Comparison of ENCODE assay signal across 2 cellular contexts in the genomic region with DNA sequence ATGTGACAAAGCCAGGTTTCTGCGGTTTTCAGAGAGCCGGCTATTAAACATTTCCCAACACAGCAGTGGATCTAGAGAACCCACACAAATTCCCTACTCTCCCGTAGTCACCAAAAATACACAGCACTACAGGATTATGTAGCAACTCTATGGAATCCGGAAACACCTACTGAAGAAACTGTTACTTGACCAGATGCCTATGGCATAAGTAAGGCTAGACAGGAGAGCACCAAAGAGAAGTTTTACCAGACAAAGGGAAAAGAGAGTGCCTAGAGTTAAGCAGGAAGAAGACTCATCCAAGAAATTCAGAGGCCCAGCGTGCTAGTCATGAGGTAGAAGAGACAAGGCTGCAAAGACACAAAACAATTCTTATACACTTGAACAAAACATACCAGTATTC.
TF ChIP-seq lines count a peak whose summit lies in the region.

No MANE protein-coding gene starts in this region.

TF ChIP-seq in A549, 52 proteins besides CTCF, POLR2A, EP300 and RAD21:
- TF ChIP-seq, protein P1, sequence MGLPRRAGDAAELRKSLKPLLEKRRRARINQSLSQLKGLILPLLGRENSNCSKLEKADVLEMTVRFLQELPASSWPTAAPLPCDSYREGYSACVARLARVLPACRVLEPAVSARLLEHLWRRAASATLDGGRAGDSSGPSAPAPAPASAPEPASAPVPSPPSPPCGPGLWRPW (IDR thresholded peaks at IDR 0.05): no peak
- TF ChIP-seq FOSL2 (IDR thresholded peaks at IDR 0.05) (peak; percentile 20; the same call in 1 of the 2 replicates), FOSL2 (CRISPR knock-in tag; IDR thresholded peaks at IDR 0.05) (peak; percentile 74), MYC (IDR thresholded peaks at IDR 0.05; ENCODE audit: borderline replicate concordance, low read length) (peak; percentile 17; the same call in 1 of the 2 replicates), ESRRA (IDR thresholded peaks at IDR 0.05; ENCODE audit: borderline replicate concordance, low read length) (no peak), GATA3 (IDR thresholded peaks at IDR 0.05; ENCODE audit: borderline replicate concordance) (peak; percentile 71; the same call in 1 of the 2 replicates), CEBPB (IDR thresholded peaks at IDR 0.05) (peak; percentile 88 to 94), ZSCAN20 (CRISPR knock-in tag; IDR thresholded peaks at IDR 0.05) (no peak), HOXB13 (CRISPR knock-in tag; IDR thresholded peaks at IDR 0.05; ENCODE audit: low read depth) (peak; percentile 42; the same call in 1 of the 2 replicates), JUNB (IDR thresholded peaks at IDR 0.05) (peak; percentile 70), JUN (IDR thresholded peaks at IDR 0.05) (peak; percentile 66 to 87; a peak in 4 of 5 replicates)
- TF ChIP-seq, protein P2, sequence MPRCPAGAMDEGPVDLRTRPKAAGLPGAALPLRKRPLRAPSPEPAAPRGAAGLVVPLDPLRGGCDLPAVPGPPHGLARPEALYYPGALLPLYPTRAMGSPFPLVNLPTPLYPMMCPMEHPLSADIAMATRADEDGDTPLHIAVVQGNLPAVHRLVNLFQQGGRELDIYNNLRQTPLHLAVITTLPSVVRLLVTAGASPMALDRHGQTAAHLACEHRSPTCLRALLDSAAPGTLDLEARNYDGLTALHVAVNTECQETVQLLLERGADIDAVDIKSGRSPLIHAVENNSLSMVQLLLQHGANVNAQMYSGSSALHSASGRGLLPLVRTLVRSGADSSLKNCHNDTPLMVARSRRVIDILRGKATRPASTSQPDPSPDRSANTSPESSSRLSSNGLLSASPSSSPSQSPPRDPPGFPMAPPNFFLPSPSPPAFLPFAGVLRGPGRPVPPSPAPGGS (IDR thresholded peaks at IDR 0.05): 0 out of 3 replicates have a peak, but pooled peaks have one; percentile 28
- TF ChIP-seq, protein P3, sequence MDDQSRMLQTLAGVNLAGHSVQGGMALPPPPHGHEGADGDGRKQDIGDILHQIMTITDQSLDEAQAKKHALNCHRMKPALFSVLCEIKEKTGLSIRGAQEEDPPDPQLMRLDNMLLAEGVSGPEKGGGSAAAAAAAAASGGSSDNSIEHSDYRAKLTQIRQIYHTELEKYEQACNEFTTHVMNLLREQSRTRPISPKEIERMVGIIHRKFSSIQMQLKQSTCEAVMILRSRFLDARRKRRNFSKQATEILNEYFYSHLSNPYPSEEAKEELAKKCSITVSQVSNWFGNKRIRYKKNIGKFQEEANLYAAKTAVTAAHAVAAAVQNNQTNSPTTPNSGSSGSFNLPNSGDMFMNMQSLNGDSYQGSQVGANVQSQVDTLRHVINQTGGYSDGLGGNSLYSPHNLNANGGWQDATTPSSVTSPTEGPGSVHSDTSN (IDR thresholded peaks at IDR 0.05): no peak
- TF ChIP-seq, protein P4, sequence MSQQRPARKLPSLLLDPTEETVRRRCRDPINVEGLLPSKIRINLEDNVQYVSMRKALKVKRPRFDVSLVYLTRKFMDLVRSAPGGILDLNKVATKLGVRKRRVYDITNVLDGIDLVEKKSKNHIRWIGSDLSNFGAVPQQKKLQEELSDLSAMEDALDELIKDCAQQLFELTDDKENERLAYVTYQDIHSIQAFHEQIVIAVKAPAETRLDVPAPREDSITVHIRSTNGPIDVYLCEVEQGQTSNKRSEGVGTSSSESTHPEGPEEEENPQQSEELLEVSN (IDR thresholded peaks at IDR 0.05; ENCODE audit: borderline replicate concordance, low read depth): no peak
- TF ChIP-seq, protein P5, sequence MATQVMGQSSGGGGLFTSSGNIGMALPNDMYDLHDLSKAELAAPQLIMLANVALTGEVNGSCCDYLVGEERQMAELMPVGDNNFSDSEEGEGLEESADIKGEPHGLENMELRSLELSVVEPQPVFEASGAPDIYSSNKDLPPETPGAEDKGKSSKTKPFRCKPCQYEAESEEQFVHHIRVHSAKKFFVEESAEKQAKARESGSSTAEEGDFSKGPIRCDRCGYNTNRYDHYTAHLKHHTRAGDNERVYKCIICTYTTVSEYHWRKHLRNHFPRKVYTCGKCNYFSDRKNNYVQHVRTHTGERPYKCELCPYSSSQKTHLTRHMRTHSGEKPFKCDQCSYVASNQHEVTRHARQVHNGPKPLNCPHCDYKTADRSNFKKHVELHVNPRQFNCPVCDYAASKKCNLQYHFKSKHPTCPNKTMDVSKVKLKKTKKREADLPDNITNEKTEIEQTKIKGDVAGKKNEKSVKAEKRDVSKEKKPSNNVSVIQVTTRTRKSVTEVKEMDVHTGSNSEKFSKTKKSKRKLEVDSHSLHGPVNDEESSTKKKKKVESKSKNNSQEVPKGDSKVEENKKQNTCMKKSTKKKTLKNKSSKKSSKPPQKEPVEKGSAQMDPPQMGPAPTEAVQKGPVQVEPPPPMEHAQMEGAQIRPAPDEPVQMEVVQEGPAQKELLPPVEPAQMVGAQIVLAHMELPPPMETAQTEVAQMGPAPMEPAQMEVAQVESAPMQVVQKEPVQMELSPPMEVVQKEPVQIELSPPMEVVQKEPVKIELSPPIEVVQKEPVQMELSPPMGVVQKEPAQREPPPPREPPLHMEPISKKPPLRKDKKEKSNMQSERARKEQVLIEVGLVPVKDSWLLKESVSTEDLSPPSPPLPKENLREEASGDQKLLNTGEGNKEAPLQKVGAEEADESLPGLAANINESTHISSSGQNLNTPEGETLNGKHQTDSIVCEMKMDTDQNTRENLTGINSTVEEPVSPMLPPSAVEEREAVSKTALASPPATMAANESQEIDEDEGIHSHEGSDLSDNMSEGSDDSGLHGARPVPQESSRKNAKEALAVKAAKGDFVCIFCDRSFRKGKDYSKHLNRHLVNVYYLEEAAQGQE (IDR thresholded peaks at IDR 0.05): no peak
- TF ChIP-seq, protein P6, sequence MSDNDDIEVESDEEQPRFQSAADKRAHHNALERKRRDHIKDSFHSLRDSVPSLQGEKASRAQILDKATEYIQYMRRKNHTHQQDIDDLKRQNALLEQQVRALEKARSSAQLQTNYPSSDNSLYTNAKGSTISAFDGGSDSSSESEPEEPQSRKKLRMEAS (IDR thresholded peaks at IDR 0.05): peak; percentile 58
TF ChIP-seq in A549: peak in this region for 9.

TF ChIP-seq in IMR-90, 13 proteins besides CTCF, POLR2A, EP300 and RAD21:
- no peak for TF ChIP-seq MAFK (IDR thresholded peaks at IDR 0.05; ENCODE audit: low read depth, low read length)
- TF ChIP-seq MAZ (IDR thresholded peaks at IDR 0.05; ENCODE audit: borderline replicate concordance, low read depth, low read length): no peak
- no peak for TF ChIP-seq CEBPB (IDR thresholded peaks at IDR 0.05; ENCODE audit: low read depth, low read length)
- no peak for TF ChIP-seq RCOR1 (IDR thresholded peaks at IDR 0.05; ENCODE audit: insufficient replicate concordance, low read length)
- TF ChIP-seq, protein P7, sequence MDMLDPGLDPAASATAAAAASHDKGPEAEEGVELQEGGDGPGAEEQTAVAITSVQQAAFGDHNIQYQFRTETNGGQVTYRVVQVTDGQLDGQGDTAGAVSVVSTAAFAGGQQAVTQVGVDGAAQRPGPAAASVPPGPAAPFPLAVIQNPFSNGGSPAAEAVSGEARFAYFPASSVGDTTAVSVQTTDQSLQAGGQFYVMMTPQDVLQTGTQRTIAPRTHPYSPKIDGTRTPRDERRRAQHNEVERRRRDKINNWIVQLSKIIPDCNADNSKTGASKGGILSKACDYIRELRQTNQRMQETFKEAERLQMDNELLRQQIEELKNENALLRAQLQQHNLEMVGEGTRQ (IDR thresholded peaks at IDR 0.05; ENCODE audit: low read depth, low read length): no peak
- TF ChIP-seq MXI1 (IDR thresholded peaks at IDR 0.05; ENCODE audit: borderline replicate concordance, low read depth, low read length): no peak
- TF ChIP-seq SMC3 (IDR thresholded peaks at IDR 0.05; ENCODE audit: low read depth, low read length): no peak
- TF ChIP-seq FOS (IDR thresholded peaks at IDR 0.05; ENCODE audit: low read depth, low read length): no peak
- no peak for TF ChIP-seq RFX5 (IDR thresholded peaks at IDR 0.05; ENCODE audit: low read depth, low read length)
- TF ChIP-seq, protein P8, sequence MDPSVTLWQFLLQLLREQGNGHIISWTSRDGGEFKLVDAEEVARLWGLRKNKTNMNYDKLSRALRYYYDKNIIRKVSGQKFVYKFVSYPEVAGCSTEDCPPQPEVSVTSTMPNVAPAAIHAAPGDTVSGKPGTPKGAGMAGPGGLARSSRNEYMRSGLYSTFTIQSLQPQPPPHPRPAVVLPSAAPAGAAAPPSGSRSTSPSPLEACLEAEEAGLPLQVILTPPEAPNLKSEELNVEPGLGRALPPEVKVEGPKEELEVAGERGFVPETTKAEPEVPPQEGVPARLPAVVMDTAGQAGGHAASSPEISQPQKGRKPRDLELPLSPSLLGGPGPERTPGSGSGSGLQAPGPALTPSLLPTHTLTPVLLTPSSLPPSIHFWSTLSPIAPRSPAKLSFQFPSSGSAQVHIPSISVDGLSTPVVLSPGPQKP (IDR thresholded peaks at IDR 0.05; ENCODE audit: borderline replicate concordance, low read depth, low read length): no peak
- TF ChIP-seq BHLHE40 (IDR thresholded peaks at IDR 0.05; ENCODE audit: low read depth, low read length): no peak
- TF ChIP-seq CHD1 (IDR thresholded peaks at IDR 0.05; ENCODE audit: low read depth, low read length): no peak
- no peak for TF ChIP-seq NFE2L2 (IDR thresholded peaks at IDR 0.05; ENCODE audit: low read depth, low read length)
